ENCODE assay signal across 27 cellular contexts in genomic region chr17:82835122-82835521, GRCh38. TPM values are rescaled to one million over a fixed set of nuclear protein-coding genes. Genes with fewer than 3 reads are reported as not detected.
DNase-seq lines count a peak whose midpoint lies in the region; ATAC-seq, FAIRE-seq and TF ChIP-seq lines count a peak whose summit lies in the region.
"Had no signal": no experiment of that assay in that cellular context is flagged by ENCODE, and none has a peak within 500 bp of the region (broad histone marks: within the 10 kb centered on the region; RNA-seq: fewer than 3 reads in every experiment).

No MANE protein-coding gene starts in this region.

- CTCF ChIA-PET in K562 (lab: Yijun Ruan, JAX; ENCODE audit: low intra/inter-chr PET ratio): interaction anchor here (0.5 kb wide), 1 partner anchor 268 kb away, joined by 4 read pairs; no protein-coding TSS in a partner anchor

- no peaks in the 10 kb centered on the region for H4K20me1 ChIP-seq in K562 (replicated peaks; ENCODE audit: control insufficient read depth, insufficient read depth, low read length)

- intact Hi-C loops in Right ventricle myocardium superior (cut with DNase I) (no loop called here), cardiac septum (cut with DNase I) (no loop called here), K562 (cut with micrococcal nuclease) (no loop called here)

- no peak for TF ChIP-seq RAD21 in K562 (CRISPR knock-in tag; conservative IDR thresholded peaks at IDR 0.05 in 1 of 2, IDR thresholded peaks at IDR 0.05 in 1 of 2)

- peaks cover 0 to 28% of the 10 kb centered on the region in 2 experiments; a peak in 2 of 5 replicates for H3K4me1 ChIP-seq in K562 (replicated peaks in 1 of 2; ENCODE audit: control insufficient read depth in 2 of 2, insufficient read depth in 2 of 2, low read length in 2 of 2)

- in situ Hi-C loops in K562 (cut with MboI): no loop called here

- BruUV-seq in K562 (replicated peaks; lab: Mats Ljungman, UMichigan): no TSS peak

- no peak overlapping the region for H2AFZ ChIP-seq in K562 (ENCODE audit: low read depth, low read length)

- no peaks in the 10 kb centered on the region for H3K9me1 ChIP-seq in K562 (ENCODE audit: control insufficient read depth, insufficient read depth, low read length)

- H3K27me3 Mint-ChIP-seq in nephron (ENCODE audit: low read depth): no peaks in the 10 kb centered on the region
- H3K27me3 Mint-ChIP-seq: activated B cell treated with CpG ODN at 0.5 μM for 24 hours; activated CD4-positive, alpha-beta memory T cell treated with anti-CD3 and anti-CD28 coated beads for 36 hours; activated naive CD8-positive, alpha-beta T cell treated with anti-CD3 and anti-CD28 coated beads, Interleukin-2, amount 10 ng/mL, durations not matched to agents 7 days and 5 days; stimulated activated naive B cell treated with anti-CD40 and anti-IgM and Interleukin-4, amounts not matched to agents 10 μg/mL and 1 μg/mL and 100 μg/mL, for 72 hours had no signal

- H3K36me3 ChIP-seq in K562 (ENCODE audit: control insufficient read depth, insufficient read depth, low read length): peaks cover 30% of the 10 kb centered on the region
- H3K36me3 ChIP-seq: Peyer's patch had no signal

- POLR2A ChIA-PET in K562 (lab: Yijun Ruan, JAX): no interaction called here

- H3K4me2 ChIP-seq in K562 (ENCODE audit: insufficient read depth, low read length): no peak overlapping the region

- no peak overlapping the region for H3K27ac ChIP-seq in K562 (ENCODE audit: extremely low read depth, low read depth, low read length)
- H3K27ac ChIP-seq: Peyer's patch, SK-N-MC had no signal

- H3K9ac ChIP-seq in K562 (ENCODE audit: insufficient read depth in 1 of 2, low read depth in 2 of 2, low read length in 2 of 2): no peak overlapping the region

- H3K4me3 Mint-ChIP-seq in nephron: peak overlapping the region in 1 of 3 experiments; percentile 19
- H3K4me3 Mint-ChIP-seq: activated B cell treated with CpG ODN at 0.5 μM for 24 hours; activated CD4-positive, alpha-beta memory T cell treated with anti-CD3 and anti-CD28 coated beads for 36 hours; activated naive CD8-positive, alpha-beta T cell treated with anti-CD3 and anti-CD28 coated beads, Interleukin-2, amount 10 ng/mL, durations not matched to agents 7 days and 5 days; HFFc6; stimulated activated naive B cell treated with anti-CD40 and anti-IgM and Interleukin-4, amounts not matched to agents 10 μg/mL and 1 μg/mL and 100 μg/mL, for 72 hours had no signal

- no peaks in the 10 kb centered on the region for H3K9me3 Mint-ChIP-seq in nephron
- H3K9me3 Mint-ChIP-seq: activated B cell treated with CpG ODN at 0.5 μM for 24 hours; activated CD4-positive, alpha-beta memory T cell treated with anti-CD3 and anti-CD28 coated beads for 36 hours; activated naive CD8-positive, alpha-beta T cell treated with anti-CD3 and anti-CD28 coated beads, Interleukin-2, amount 10 ng/mL, durations not matched to agents 7 days and 5 days; HFFc6; stimulated activated naive B cell treated with anti-CD40 and anti-IgM and Interleukin-4, amounts not matched to agents 10 μg/mL and 1 μg/mL and 100 μg/mL, for 72 hours had no signal

- peak overlapping the region in 2 of 3 experiments; percentile 91 to 98 for H3K27ac Mint-ChIP-seq in nephron
- H3K27ac Mint-ChIP-seq: activated B cell treated with CpG ODN at 0.5 μM for 24 hours; activated CD4-positive, alpha-beta memory T cell treated with anti-CD3 and anti-CD28 coated beads for 36 hours; activated naive CD8-positive, alpha-beta T cell treated with anti-CD3 and anti-CD28 coated beads, Interleukin-2, amount 10 ng/mL, durations not matched to agents 7 days and 5 days; HFFc6; stimulated activated naive B cell treated with anti-CD40 and anti-IgM and Interleukin-4, amounts not matched to agents 10 μg/mL and 1 μg/mL and 100 μg/mL, for 72 hours had no signal

- DNase-seq in Right ventricle myocardium superior: peak; percentile 30
- no peak for DNase-seq in cardiac septum (ENCODE audit: low spot score)
- DNase-seq in K562 (ENCODE audit: extremely low read depth in 1 of 4, low spot score in 3 of 4): no peak
- DNase-seq in HPDE6-E6E7 (ENCODE audit: extremely low spot score): no peak
- DNase-seq in GM03348 (ENCODE audit: low spot score): no peak
- DNase-seq in NCI-H345 treated with DMSO at 0.1 percent for 48 hours (lab: John Stamatoyannopoulos, UW; ENCODE audit: unreplicated experiment): no peak
- DNase-seq: activated B cell treated with CpG ODN at 0.5 μM for 24 hours; activated CD4-positive, alpha-beta memory T cell treated with anti-CD3 and anti-CD28 coated beads for 36 hours; activated effector memory CD4-positive, alpha-beta T cell treated with Interleukin-2 at 50 U/mL for 16 hours; activated naive CD8-positive, alpha-beta T cell treated with anti-CD3 and anti-CD28 coated beads, Interleukin-2, amount 10 ng/mL, durations not matched to agents 7 days and 5 days; effector CD4-positive, alpha-beta T cell; HFFc6; midbrain; NCI-H2107; NCI-H526; Peyer's patch; stimulated activated CD4-positive, alpha-beta T cell treated with anti-CD3 and anti-CD28 coated beads, Interleukin-2, amount 100 ng/mL, for 24 hours; stimulated activated naive B cell treated with anti-CD40 and anti-IgM and Interleukin-4, amounts not matched to agents 10 μg/mL and 1 μg/mL and 100 μg/mL, for 72 hours had no signal

- no peaks in the 10 kb centered on the region for H3K9me3 ChIP-seq in K562 (replicated peaks; ENCODE audit: control insufficient read depth, insufficient read depth, low read depth, low read length)
- H3K9me3 ChIP-seq: Peyer's patch had no signal

- H3K4me1 Mint-ChIP-seq in nephron: peaks cover 50% of the 10 kb centered on the region
- H3K4me1 Mint-ChIP-seq: activated B cell treated with CpG ODN at 0.5 μM for 24 hours; activated naive CD8-positive, alpha-beta T cell treated with anti-CD3 and anti-CD28 coated beads, Interleukin-2, amount 10 ng/mL, durations not matched to agents 7 days and 5 days; stimulated activated naive B cell treated with anti-CD40 and anti-IgM and Interleukin-4, amounts not matched to agents 10 μg/mL and 1 μg/mL and 100 μg/mL, for 72 hours had no signal

- FAIRE-seq in K562 (lab: Jason Lieb, UNC): no peak
- FAIRE-seq: A204.1, GM12892 had no signal

- TF ChIP-seq CTCF in K562 (IDR thresholded peaks at IDR 0.05 in 2 of 3, conservative IDR thresholded peaks at IDR 0.05 in 1 of 3; ENCODE audit: insufficient read depth in 2 of 3, low read depth in 1 of 3, low read length in 3 of 3): no peak
- no peak for TF ChIP-seq CTCF in nephron (IDR thresholded peaks at IDR 0.05; ENCODE audit: unreplicated experiment in 3 of 3)

- H3K79me2 ChIP-seq in K562 (ENCODE audit: control insufficient read depth, insufficient read depth, low read length): no peaks in the 10 kb centered on the region

- TF ChIP-seq POLR2A in K562 (conservative IDR thresholded peaks at IDR 0.05): no peak

- WGBS in K562 (ENCODE audit: insufficient coverage, low coverage, missing lambda C conversion rate): 73% methylated on average over 9 of the region's 9 CpGs

- no peak for ATAC-seq in Right ventricle myocardium superior (ENCODE audit: poor library complexity)
- no peak for ATAC-seq in K562
- no peak for ATAC-seq in GM21825 (IDR thresholded peaks at IDR 0.05; ENCODE audit: unreplicated experiment)
- ATAC-seq: left colon; stimulated activated naive B cell treated with anti-CD40 and anti-IgM and Interleukin-4, amounts not matched to agents 10 μg/mL and 1 μg/mL and 100 μg/mL, for 72 hours had no signal

- H3K27me3 ChIP-seq in K562 (ENCODE audit: control insufficient read depth in 2 of 2, insufficient read depth in 2 of 2, low read length in 2 of 2): no peaks in the 10 kb centered on the region
- H3K27me3 ChIP-seq: Peyer's patch had no signal

- peaks cover 13% of the 10 kb centered on the region for H3K36me3 Mint-ChIP-seq in nephron (ENCODE audit: low read depth)
- H3K36me3 Mint-ChIP-seq: activated CD4-positive, alpha-beta memory T cell treated with anti-CD3 and anti-CD28 coated beads for 36 hours; activated naive CD8-positive, alpha-beta T cell treated with anti-CD3 and anti-CD28 coated beads, Interleukin-2, amount 10 ng/mL, durations not matched to agents 7 days and 5 days had no signal

- no peak overlapping the region for H3K4me3 ChIP-seq in K562
- H3K4me3 ChIP-seq: Peyer's patch, SK-N-MC had no signal

- TF ChIP-seq EP300 in K562 (IDR thresholded peaks at IDR 0.05; ENCODE audit: low read length): no peak

TF ChIP-seq in K562, 482 proteins besides CTCF, POLR2A, EP300 and RAD21 (continues in another document):
- TF ChIP-seq ZNF384 (IDR thresholded peaks at IDR 0.05; ENCODE audit: low read depth, low read length) (no peak), ZKSCAN8 (CRISPR knock-in tag; IDR thresholded peaks at IDR 0.05) (no peak), VEZF1 (CRISPR knock-in tag; IDR thresholded peaks at IDR 0.05) (peak; percentile 28; the same call in 1 of the 2 replicates)

RNA-seq across cellular contexts. Expression of gene ZNF750, which starts 4.7 kb away (rescaled TPM):
- total RNA-seq in Right ventricle myocardium superior (0.13 TPM), cardiac septum (not detected), K562 (2014; rRNA removed) (not detected in 2 replicates), K562 (2014; rRNA removed; fragmentation: Illumina TruSeq; extraction: Trizol) (not detected in 2 replicates), K562 (2015; rRNA removed; fragmentation: Illumina TruSeq; extraction: Trizol) (not detected in 2 replicates), K562 (2021) (not detected in 2 replicates)
- not detected in 2 replicates for total RNA-seq in K562 (2011; cell fraction: chromatin; rRNA removed; ENCODE audit: low replicate concordance)
- not detected in 2 replicates for total RNA-seq in K562 (2011; cell fraction: nucleolus; rRNA removed)
- total RNA-seq in K562 (2011; cell fraction: nucleoplasm; rRNA removed): not detected in 2 replicates
- polyA plus RNA-seq in K562 (2011; rRNA removed) (not detected in 2 replicates), K562 (2014; fragmentation: Illumina TruSeq; extraction: Trizol) (not detected in 2 replicates), K562 (2014; fragmentation: Nextera tagmentation; extraction: Ambion mirVana) (not detected), K562 (2014; rRNA removed) (not detected in 2 replicates)
- polyA plus RNA-seq in K562 (2011; cell fraction: cytosol; rRNA removed): not detected in 2 replicates
- not detected in 2 replicates for polyA plus RNA-seq in K562 (2011; cell fraction: nucleus; rRNA removed)
- 0.07 TPM in 2 replicates for polyA plus RNA-seq in K562 (2012)
- not detected in 2 replicates for polyA minus RNA-seq in K562 (2011; rRNA and poly(A)+ RNA removed)
- not detected in 2 replicates for polyA minus RNA-seq in K562 (2011; cell fraction: cytosol; rRNA and poly(A)+ RNA removed)
- polyA minus RNA-seq in K562 (2011; cell fraction: nucleus; rRNA and poly(A)+ RNA removed): not detected in 2 replicates
- total RNA-seq: activated B cell treated with CpG ODN at 0.5 μM for 24 hours; activated CD4-positive, alpha-beta memory T cell treated with anti-CD3 and anti-CD28 coated beads for 36 hours; activated naive CD8-positive, alpha-beta T cell treated with anti-CD3 and anti-CD28 coated beads, Interleukin-2, amount 10 ng/mL, durations not matched to agents 7 days and 5 days; cerebellum; HFFc6; left colon; LHCN-M2; Peyer's patch had no signal
- polyA plus RNA-seq: neural cell had no signal
